In genomic region chr3:160941885-160942494, GRCh38 we compare ENCODE assay signal across 8 cellular contexts.
DNase-seq lines count a peak whose midpoint lies in the region; ATAC-seq lines count a peak whose summit lies in the region.

No MANE protein-coding gene starts in this region.

- DNase-seq in RPMI8226 (peak; percentile 84), amniotic epithelial cell (ENCODE audit: low read depth) (peak; percentile 59), iPS DF 4.7 (ENCODE audit: extremely low read depth, low spot score) (peak; percentile 56), SIG-M5 (lab: John Stamatoyannopoulos, UW) (no peak), NCI-H187 (lab: John Stamatoyannopoulos, UW) (no peak)
- peak; percentile 22 to 58 for DNase-seq in stimulated activated CD4-positive, alpha-beta T cell treated with anti-CD3 and anti-CD28 coated beads, Interleukin-15, amount 100 ng/mL, for 48 hours (ENCODE audit: low read depth in 2 of 2)

- ATAC-seq in GM18498 (IDR thresholded peaks at IDR 0.05; ENCODE audit: unreplicated experiment) (peak; percentile 96), HG02852 (IDR thresholded peaks at IDR 0.05; ENCODE audit: unreplicated experiment) (peak; percentile 86)

Comparison
In these comparisons a context has a peak if more than half of its experiments do, and no peak if none do; other contexts are left out.
1. DNase-seq: peak in RPMI8226 (single experiment), amniotic epithelial cell (single experiment), iPS DF 4.7 (single experiment) and stimulated activated CD4-positive, alpha-beta T cell treated with anti-CD3 and anti-CD28 coated beads, Interleukin-15, amount 100 ng/mL, for 48 hours (2 of 2); none in SIG-M5 (single experiment) and NCI-H187 (0 of 2).